9 cellular contexts compared by ENCODE assay signal in the genomic region with DNA sequence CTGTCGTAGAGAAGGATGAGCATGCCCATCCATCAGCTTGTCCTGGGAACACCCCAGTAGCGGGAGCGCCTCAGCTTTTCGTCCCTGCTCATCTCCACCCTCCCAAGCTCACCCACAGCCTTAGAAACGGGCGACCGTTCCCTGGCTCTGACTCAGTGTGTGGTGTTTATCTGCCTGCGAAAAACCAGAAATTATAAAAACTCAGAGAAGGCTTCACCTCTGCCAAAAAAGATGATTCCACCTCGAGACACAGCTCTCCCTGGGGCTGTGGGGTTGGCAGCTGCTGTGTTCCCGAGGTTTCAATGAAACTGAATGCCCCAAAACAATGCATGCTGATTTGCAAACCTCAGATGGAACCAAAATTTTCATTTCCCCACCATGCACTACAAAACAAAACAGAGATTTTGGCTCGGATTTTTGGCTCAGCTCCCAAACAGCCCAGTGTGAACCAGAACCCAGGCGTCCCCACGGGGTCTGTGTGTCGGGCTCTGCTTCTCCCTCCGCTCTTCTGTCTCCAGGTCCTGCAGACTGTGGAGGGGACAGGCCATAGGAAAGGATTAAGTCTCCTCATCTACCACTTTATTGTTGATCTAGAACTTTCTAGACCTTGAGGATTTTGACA.
DNase-seq lines count a peak whose midpoint lies in the region; ATAC-seq and TF ChIP-seq lines count a peak whose summit lies in the region.
"Had no signal": no experiment of that assay in that cellular context is flagged by ENCODE, and none has a peak within 500 bp of the region (broad histone marks: within the 10 kb centered on the region; RNA-seq: fewer than 3 reads in every experiment).

No MANE protein-coding gene starts in this region.

- peaks cover 23% of the 10 kb centered on the region for H3K4me1 ChIP-seq in foreskin keratinocyte

- peak overlapping the region; percentile 92 for H3K27ac ChIP-seq in foreskin keratinocyte

- peak; percentile 61 for ATAC-seq in foreskin keratinocyte
- no peak for ATAC-seq in GM19452 (IDR thresholded peaks at IDR 0.05; ENCODE audit: unreplicated experiment)
- ATAC-seq in GM21529 (IDR thresholded peaks at IDR 0.05; ENCODE audit: unreplicated experiment), result no peak

- H3K4me3 ChIP-seq in WI38 (ENCODE audit: low read depth, low read length), result peak overlapping the region; percentile 14; the same call in 1 of the 2 replicates
- H3K4me3 ChIP-seq in skeletal muscle cell (ENCODE audit: low read depth, low read length), result no peak overlapping the region

- DNase-seq in Daoy (ENCODE audit: low read depth) (peak; percentile 55), foreskin keratinocyte (peak in 1 of 2 donors; percentile 28), skeletal muscle cell (ENCODE audit: low read depth) (peak; percentile 69), retina (no peak), NCI-H1417 treated with DMSO at 0.1 percent for 48 hours (lab: John Stamatoyannopoulos, UW) (no peak)
- DNase-seq: NCI-H526 treated with DMSO at 0.1 percent for 48 hours had no signal

- TF ChIP-seq CTCF in WI38 (IDR thresholded peaks at IDR 0.05; ENCODE audit: low read depth, low read length) (no peak), foreskin keratinocyte (conservative IDR thresholded peaks at IDR 0.05) (no peak)

- H3K27me3 ChIP-seq in foreskin keratinocyte, result no peaks in the 10 kb centered on the region

Comparison
In these comparisons a context has a peak if more than half of its experiments do, and no peak if none do; other contexts are left out.
1. DNase-seq: peak in Daoy (single experiment) and skeletal muscle cell (single experiment); none in retina (single experiment) and NCI-H1417 treated with DMSO at 0.1 percent for 48 hours (single experiment).